Comparison of ENCODE assay signal across 1 cellular context in genomic region chr10:124680675-124681074, GRCh38.
TF ChIP-seq lines count a peak whose summit lies in the region.

No MANE protein-coding gene starts in this region.

TF ChIP-seq in WTC11, 78 proteins besides CTCF, POLR2A, EP300 and RAD21 (continued from another document):
- TF ChIP-seq AR (CRISPR knock-in tag; IDR thresholded peaks at IDR 0.05): no peak
- TF ChIP-seq FOXP1 (CRISPR knock-in tag; IDR thresholded peaks at IDR 0.05; ENCODE audit: borderline replicate concordance): no peak
- TF ChIP-seq ATF2 (CRISPR knock-in tag; IDR thresholded peaks at IDR 0.05; ENCODE audit: borderline replicate concordance, low read depth): no peak
- TF ChIP-seq TP53 (CRISPR knock-in tag; IDR thresholded peaks at IDR 0.05): no peak
- TF ChIP-seq ZNF281 (CRISPR knock-in tag; IDR thresholded peaks at IDR 0.05): no peak
- no peak for TF ChIP-seq ZNF396 (CRISPR knock-in tag; IDR thresholded peaks at IDR 0.05; ENCODE audit: borderline replicate concordance)
- TF ChIP-seq TCF7 (CRISPR knock-in tag; IDR thresholded peaks at IDR 0.05; ENCODE audit: low read depth): no peak
- no peak for TF ChIP-seq PRRX2 (CRISPR knock-in tag; IDR thresholded peaks at IDR 0.05)
- TF ChIP-seq ZNF263 (CRISPR knock-in tag; IDR thresholded peaks at IDR 0.05; ENCODE audit: low read depth): no peak
- no peak for TF ChIP-seq IRF2 (CRISPR knock-in tag; IDR thresholded peaks at IDR 0.05; ENCODE audit: borderline replicate concordance, low read depth)
